1 cellular context compared by ENCODE assay signal in genomic region chr19:38262585-38263268, GRCh38.
TF ChIP-seq lines count a peak whose summit lies in the region.

No MANE protein-coding gene starts in this region.

TF ChIP-seq in IMR-90, 13 proteins besides CTCF, POLR2A, EP300 and RAD21:
- TF ChIP-seq USF2 (IDR thresholded peaks at IDR 0.05; ENCODE audit: low read depth, low read length) (no peak), CHD1 (IDR thresholded peaks at IDR 0.05; ENCODE audit: low read depth, low read length) (no peak), RFX5 (IDR thresholded peaks at IDR 0.05; ENCODE audit: low read depth, low read length) (no peak), MAFK (IDR thresholded peaks at IDR 0.05; ENCODE audit: low read depth, low read length) (no peak), MXI1 (IDR thresholded peaks at IDR 0.05; ENCODE audit: borderline replicate concordance, low read depth, low read length) (no peak), BHLHE40 (IDR thresholded peaks at IDR 0.05; ENCODE audit: low read depth, low read length) (no peak), NFE2L2 (IDR thresholded peaks at IDR 0.05; ENCODE audit: low read depth, low read length) (no peak), FOS (IDR thresholded peaks at IDR 0.05; ENCODE audit: low read depth, low read length) (no peak), RCOR1 (IDR thresholded peaks at IDR 0.05; ENCODE audit: insufficient replicate concordance, low read length) (no peak), ELK1 (IDR thresholded peaks at IDR 0.05; ENCODE audit: borderline replicate concordance, low read depth, low read length) (no peak), CEBPB (IDR thresholded peaks at IDR 0.05; ENCODE audit: low read depth, low read length) (no peak), SMC3 (IDR thresholded peaks at IDR 0.05; ENCODE audit: low read depth, low read length) (no peak), MAZ (IDR thresholded peaks at IDR 0.05; ENCODE audit: borderline replicate concordance, low read depth, low read length) (no peak)
